9 cellular contexts compared by ENCODE assay signal in the genomic region with DNA sequence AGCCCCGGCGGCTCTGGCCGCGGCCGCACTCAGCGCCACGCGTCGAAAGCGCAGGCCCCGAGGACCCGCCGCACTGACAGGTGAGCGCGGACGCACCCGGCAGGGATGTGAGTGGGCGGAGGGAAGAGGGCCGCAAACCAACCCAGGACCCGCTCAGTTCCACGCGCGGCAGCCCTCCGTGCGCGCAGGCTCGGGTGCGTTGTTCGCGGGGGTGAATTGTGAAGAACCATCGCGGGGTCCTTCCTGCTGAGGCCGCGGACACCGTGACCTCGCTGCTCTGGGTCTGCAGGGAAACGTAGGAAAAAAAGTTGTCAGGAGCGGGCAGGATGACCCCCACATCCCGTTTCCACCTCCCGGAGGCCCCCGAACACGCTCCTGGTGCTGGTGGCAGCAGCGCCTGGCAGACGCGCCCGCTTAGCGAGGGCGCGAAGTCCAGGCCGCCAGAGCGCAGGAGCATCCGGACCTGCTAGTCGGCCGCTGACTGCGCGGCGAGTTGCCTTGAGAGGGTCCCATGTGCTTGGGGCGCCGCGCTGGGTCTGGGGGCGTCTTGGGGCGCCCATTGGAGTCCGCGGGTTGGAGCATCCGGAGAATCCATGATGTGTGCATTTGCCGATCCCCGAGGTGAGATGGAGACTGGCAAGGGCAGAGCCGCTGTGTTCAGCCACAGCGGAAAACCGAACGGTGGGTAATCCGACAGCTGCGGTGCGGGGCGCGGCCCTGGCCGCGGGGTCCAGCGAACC. TPM values are rescaled to one million over a fixed set of nuclear protein-coding genes. Genes with fewer than 3 reads are reported as not detected.
A peak's percentile ranks its signal among the peaks of the same experiment; 100 is the strongest.
DNase-seq lines count a peak whose midpoint lies in the region; ATAC-seq, FAIRE-seq and TF ChIP-seq lines count a peak whose summit lies in the region.
"Had no signal": no experiment of that assay in that cellular context is flagged by ENCODE, and none has a peak within 500 bp of the region (broad histone marks: within the 10 kb centered on the region; RNA-seq: fewer than 3 reads in every experiment).

No MANE protein-coding gene starts in this region.

- peak in 1 of 4 donors; percentile 22 for TF ChIP-seq POLR2A in esophagus squamous epithelium (IDR thresholded peaks at IDR 0.05)

- peaks cover 0 to 37% (median 27%) of the 10 kb centered on the region in 11 experiments; a peak in 18 of 22 replicates for H4K20me1 ChIP-seq in BLaER1 treated with 17β-estradiol and CSF1 and Interleukin-3, amounts not matched to agents 10 nM and 100 nM
- no peaks in the 10 kb centered on the region for H4K20me1 ChIP-seq in Karpas-422 (ENCODE audit: insufficient read depth, low read depth, low read length)

- H3K36me3 Mint-ChIP-seq in immature natural killer cell: no peaks in the 10 kb centered on the region

- no peak overlapping the region for H3K4me3 Mint-ChIP-seq in immature natural killer cell

- H3K4me3 ChIP-seq in BLaER1 treated with 17β-estradiol and CSF1 and Interleukin-3, amounts not matched to agents 10 nM and 100 nM: peak overlapping the region; percentile 47 to 68 (median 54)
- H3K4me3 ChIP-seq in NT2/D1 (ENCODE audit: insufficient read length, low read depth) (peak overlapping the region; percentile 66), esophagus squamous epithelium (peak overlapping the region; percentile 29 to 69 (median 48)), pancreas (peak overlapping the region; percentile 16 to 53 (median 32)), Karpas-422 (ENCODE audit: low read length) (no peak overlapping the region)

- no peaks in the 10 kb centered on the region for H3K79me2 ChIP-seq in Karpas-422 (ENCODE audit: low read length)

- ATAC-seq in pancreas (peak; percentile 45 to 71 (median 60)), HG03175 (IDR thresholded peaks at IDR 0.05; ENCODE audit: unreplicated experiment) (no peak)

- WGBS in esophagus squamous epithelium, 2 donors: 7% methylated on average over 34 of the region's 79 CpGs; no CpG with 5 or more reads in 1 of the 2 donors
- 3 to 4% methylated on average over 69 to 79 of the region's 79 CpGs for WGBS in pancreas, 2 donors

- H3K27me3 ChIP-seq in BLaER1 treated with 17β-estradiol and CSF1 and Interleukin-3, amounts not matched to agents 10 nM and 100 nM: peaks cover 83 to 98% (median 94%) of the 10 kb centered on the region in 11 experiments
- H3K27me3 ChIP-seq in NT2/D1 (ENCODE audit: insufficient read depth, insufficient read length) (peaks cover 64% of the 10 kb centered on the region), esophagus squamous epithelium (peaks cover 3 to 82% (median 25%) of the 10 kb centered on the region in 4 donors), pancreas (peaks cover 0 to 20% (median 4%) of the 10 kb centered on the region in 4 donors), Karpas-422 (ENCODE audit: low read length) (no peaks in the 10 kb centered on the region)

- no peak for TF ChIP-seq CTCF in esophagus squamous epithelium (IDR thresholded peaks at IDR 0.05)
- TF ChIP-seq CTCF in pancreas (IDR thresholded peaks at IDR 0.05): no peak

- H3K36me3 ChIP-seq in BLaER1 treated with 17β-estradiol and CSF1 and Interleukin-3, amounts not matched to agents 10 nM and 100 nM: no peaks in the 10 kb centered on the region
- peaks cover 2% of the 10 kb centered on the region for H3K36me3 ChIP-seq in NT2/D1 (ENCODE audit: insufficient read depth, insufficient read length, low read length)
- no peaks in the 10 kb centered on the region for H3K36me3 ChIP-seq in esophagus squamous epithelium
- no peaks in the 10 kb centered on the region for H3K36me3 ChIP-seq in pancreas
- no peaks in the 10 kb centered on the region for H3K36me3 ChIP-seq in Karpas-422 (ENCODE audit: insufficient read depth, low read length)

- H3K9me3 Mint-ChIP-seq in immature natural killer cell: no peaks in the 10 kb centered on the region

- peak overlapping the region; percentile 86 to 99 (median 93) for H3K4me2 ChIP-seq in BLaER1 treated with 17β-estradiol and CSF1 and Interleukin-3, amounts not matched to agents 10 nM and 100 nM
- no peak overlapping the region for H3K4me2 ChIP-seq in Karpas-422 (ENCODE audit: low read depth, low read length, poor library complexity, severe bottlenecking)

- no peaks in the 10 kb centered on the region for H3K9me2 ChIP-seq in Karpas-422 (replicated peaks; ENCODE audit: insufficient read depth, low read length)

- peak overlapping the region in 5 of 11 experiments; percentile 14 to 70 (median 33); a peak in 4 of 22 replicates for H3K9ac ChIP-seq in BLaER1 treated with 17β-estradiol and CSF1 and Interleukin-3, amounts not matched to agents 10 nM and 100 nM
- H3K9ac ChIP-seq in NT2/D1 (ENCODE audit: insufficient read length, low read depth) (peak overlapping the region; percentile 32), Karpas-422 (ENCODE audit: low read length) (no peak overlapping the region)

- FAIRE-seq in pancreas (lab: Jason Lieb, UNC): no peak

- peaks cover 15 to 24% (median 23%) of the 10 kb centered on the region in 3 donors for H3K27me3 Mint-ChIP-seq in immature natural killer cell (ENCODE audit: low read depth in 3 of 3)

- intact Hi-C loops in esophagus squamous epithelium (cut with DNase I) (no loop called here), pancreas (cut with DNase I) (no loop called here)

- no peak for DNase-seq in NT2/D1 (ENCODE audit: low read depth, low spot score)
- DNase-seq in esophagus squamous epithelium (lab: John Stamatoyannopoulos, UW): no peak
- DNase-seq in pancreas: peak in 3 of 6 donors; percentile 35 to 69 (median 62)
- DNase-seq in SK-N-DZ (ENCODE audit: low spot score): no peak
- DNase-seq in immature natural killer cell: no peak
- DNase-seq in Karpas-422: no peak
- DNase-seq: NCI-H1694 treated with DMSO at 0.1 percent for 48 hours had no signal

- H2AFZ ChIP-seq in Karpas-422 (ENCODE audit: low read length): no peak overlapping the region

- 0 out of 22 replicates have a peak, but pooled peaks cover 0 to 3% (median 0%) of the 10 kb centered on the region in 11 experiments for H3K9me3 ChIP-seq in BLaER1 treated with 17β-estradiol and CSF1 and Interleukin-3, amounts not matched to agents 10 nM and 100 nM (replicated peaks in 1 of 11)
- no peaks in the 10 kb centered on the region for H3K9me3 ChIP-seq in NT2/D1 (ENCODE audit: insufficient read depth, low read length)
- H3K9me3 ChIP-seq in esophagus squamous epithelium: no peaks in the 10 kb centered on the region
- H3K9me3 ChIP-seq in pancreas: no peaks in the 10 kb centered on the region
- no peaks in the 10 kb centered on the region for H3K9me3 ChIP-seq in Karpas-422 (ENCODE audit: low read length)

- H3K27ac Mint-ChIP-seq in immature natural killer cell: no peak overlapping the region

- H3K4me1 Mint-ChIP-seq in immature natural killer cell: peaks cover 10 to 13% of the 10 kb centered on the region in 2 donors

- no peak overlapping the region for H3K27ac ChIP-seq in BLaER1 treated with 17β-estradiol and CSF1 and Interleukin-3, amounts not matched to agents 10 nM and 100 nM
- H3K27ac ChIP-seq in esophagus squamous epithelium: peak overlapping the region; percentile 58 to 91 (median 76)
- no peak overlapping the region for H3K27ac ChIP-seq in pancreas
- H3K27ac ChIP-seq in Karpas-422 (ENCODE audit: low read length): no peak overlapping the region

- peaks cover 27 to 36% (median 33%) of the 10 kb centered on the region in 10 experiments for H3K4me1 ChIP-seq in BLaER1 treated with 17β-estradiol and CSF1 and Interleukin-3, amounts not matched to agents 10 nM and 100 nM
- H3K4me1 ChIP-seq in NT2/D1 (ENCODE audit: insufficient read depth, insufficient read length) (no peaks in the 10 kb centered on the region), esophagus squamous epithelium (peaks cover 0 to 30% (median 12%) of the 10 kb centered on the region in 3 donors), pancreas (no peaks in the 10 kb centered on the region), Karpas-422 (ENCODE audit: low read length) (no peaks in the 10 kb centered on the region)

RNA-seq across cellular contexts. Expression of a gene that starts 0.4 kb away (rescaled TPM):
- total RNA-seq in esophagus squamous epithelium (10 to 100 TPM in 1 of 4 donors, 1 to 10 TPM in 2, under 1 TPM in 1; 0.30 to 11.6 (median 6.4) TPM), pancreas (1 to 10 TPM in 3 of 6 donors, under 1 TPM in 3; 0.24 to 4.8 (median 1.5) TPM)
- polyA plus RNA-seq in pancreas (under 1 TPM; 0.34 to 0.42 TPM), immature natural killer cell (not detected)
- polyA plus RNA-seq in SK-N-DZ (2014; cell fraction: cytosol; rRNA removed): 0.07 and 0.15 TPM in 2 replicates
- not detected in 2 replicates for polyA plus RNA-seq in SK-N-DZ (2014; cell fraction: nucleus; rRNA removed)
- not detected in 2 replicates for total RNA-seq in Karpas-422 (2014; rRNA removed; shearing (Covaris generic); ENCODE audit: low replicate concordance)

Comparison
In these comparisons a context has a peak if more than half of its experiments do, and no peak if none do; other contexts are left out.
1. H3K27ac ChIP-seq: peak in esophagus squamous epithelium (4 of 4); none in BLaER1 treated with 17β-estradiol and CSF1 and Interleukin-3, amounts not matched to agents 10 nM and 100 nM (0 of 11), pancreas (0 of 4) and Karpas-422 (single experiment).